ENCODE assay signal across 17 cellular contexts in genomic region chr19:40335855-40336700, GRCh38. TPM values are rescaled to one million over a fixed set of nuclear protein-coding genes. Genes with fewer than 3 reads are reported as not detected.
"Had no signal": no experiment of that assay in that cellular context is flagged by ENCODE, and none has a peak within 500 bp of the region (broad histone marks: within the 10 kb centered on the region; RNA-seq: fewer than 3 reads in every experiment).

No MANE protein-coding gene starts in this region.

- H3K27me3 ChIP-seq: esophagus muscularis mucosa, heart right ventricle, sigmoid colon, testis had no signal

- H3K9me3 ChIP-seq: esophagus muscularis mucosa, heart right ventricle, mucosa of descending colon, sigmoid colon, testis had no signal

- H3K4me1 ChIP-seq: sigmoid colon, testis had no signal

- DNase-seq: activated CD4-positive, alpha-beta T cell treated with anti-CD3 and anti-CD28 coated beads, Interleukin-2, amount 50 U/mL, for 4 hours; activated T-cell treated with anti-CD3 and anti-CD28 coated beads, Interleukin-2, amount 50 U/mL, for 1 hour; foreskin fibroblast; heart right ventricle; mammary epithelial cell; sigmoid colon; stimulated activated CD4-positive, alpha-beta T cell treated with anti-CD3 and anti-CD28 coated beads, Interleukin-2, amount 100 ng/mL, for 48 hours; stimulated activated naive CD8-positive, alpha-beta T cell treated with anti-CD3 and anti-CD28 coated beads, Interleukin-15, Interleukin-2, amounts not matched to agents 100 U/mL and 50 U/mL, for 24 hours; T-helper 2 cell; testis had no signal

- H3K4me3 ChIP-seq: esophagus muscularis mucosa, heart right ventricle, mucosa of descending colon, sigmoid colon, testis had no signal

- FAIRE-seq: colon, islet of Langerhans, TTC549 had no signal

- H3K27ac ChIP-seq: esophagus muscularis mucosa, heart right ventricle, sigmoid colon, testis had no signal

RNA-seq across cellular contexts. Expression of gene HIPK4, which starts 53.9 kb away (rescaled TPM):
- total RNA-seq: left lobe of liver; natural killer cell treated with Interleukin-12 subunit alpha and Interleukin-12 subunit beta and Interleukin-15 and Interleukin-18, amount 100 ng/mL, for 72 hours had no signal
